In the genomic region with DNA sequence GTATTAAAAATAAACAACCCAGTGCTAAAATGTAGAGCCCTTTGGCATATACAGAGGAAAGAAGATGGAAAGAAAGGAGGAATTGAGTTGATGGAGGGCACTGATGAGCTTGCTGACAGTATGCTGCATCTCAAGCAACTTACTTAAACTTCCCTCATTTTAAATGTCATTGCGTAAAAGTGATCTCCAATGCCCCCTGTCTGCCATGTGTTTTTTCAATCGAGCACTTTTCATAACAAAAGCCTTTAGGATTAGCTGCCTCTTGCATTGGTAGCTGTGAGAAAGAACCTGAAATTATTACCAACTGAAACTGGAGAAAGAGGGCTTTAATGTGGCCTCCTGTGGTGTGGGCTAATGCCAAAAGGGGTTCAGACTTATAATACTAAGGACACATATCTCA, we compare ENCODE assay signal across 11 cellular contexts.
DNase-seq lines count a peak whose midpoint lies in the region; ATAC-seq and TF ChIP-seq lines count a peak whose summit lies in the region.
"Had no signal": no experiment of that assay in that cellular context is flagged by ENCODE, and none has a peak within 500 bp of the region (broad histone marks: within the 10 kb centered on the region; RNA-seq: fewer than 3 reads in every experiment).

No MANE protein-coding gene starts in this region.

- POLR2A ChIA-PET in AG04450 (lab: Yijun Ruan, JAX): no interaction called here

- ATAC-seq in foreskin keratinocyte: no peak
- ATAC-seq in activated T-cell treated with anti-CD3 and anti-CD28 coated beads, Interleukin-2, amount 50 U/mL, for 4 hours: no peak
- no peak for ATAC-seq in GM21723 (IDR thresholded peaks at IDR 0.05; ENCODE audit: unreplicated experiment)

- H3K27ac ChIP-seq in AG04450 (ENCODE audit: low read depth, low read length) (no peak overlapping the region), foreskin keratinocyte (no peak overlapping the region)
- H3K27ac ChIP-seq: stomach had no signal

- H3K9me3 Mint-ChIP-seq in activated T-cell treated with anti-CD3 and anti-CD28 coated beads, Interleukin-2, amount 50 U/mL, for 4 hours: peaks cover 4% of the 10 kb centered on the region
- no peaks in the 10 kb centered on the region for H3K9me3 Mint-ChIP-seq in activated CD4-positive, alpha-beta T cell treated with anti-CD3 and anti-CD28 coated beads, Interleukin-2, amount 10 ng/mL, durations not matched to agents 24 days and 14 days

- H3K27me3 Mint-ChIP-seq in activated T-cell treated with anti-CD3 and anti-CD28 coated beads, Interleukin-2, amount 50 U/mL, for 4 hours (ENCODE audit: low read depth): no peaks in the 10 kb centered on the region
- no peaks in the 10 kb centered on the region for H3K27me3 Mint-ChIP-seq in activated CD4-positive, alpha-beta T cell treated with anti-CD3 and anti-CD28 coated beads, Interleukin-2, amount 10 ng/mL, durations not matched to agents 24 days and 14 days

- intact Hi-C loops in activated CD4-positive, alpha-beta T cell treated with anti-CD3 and anti-CD28 coated beads, Interleukin-2, amount 10 ng/mL, durations not matched to agents 24 days and 14 days (cut with micrococcal nuclease): no loop called here

- H3K36me3 Mint-ChIP-seq in activated T-cell treated with anti-CD3 and anti-CD28 coated beads, Interleukin-2, amount 50 U/mL, for 4 hours (ENCODE audit: insufficient read depth): no peaks in the 10 kb centered on the region
- H3K36me3 Mint-ChIP-seq in activated CD4-positive, alpha-beta T cell treated with anti-CD3 and anti-CD28 coated beads, Interleukin-2, amount 10 ng/mL, durations not matched to agents 24 days and 14 days (ENCODE audit: low read depth): no peaks in the 10 kb centered on the region

- H3K27me3 ChIP-seq in AG04450 (ENCODE audit: control insufficient read depth, insufficient read depth, low read length) (no peaks in the 10 kb centered on the region), foreskin keratinocyte (no peaks in the 10 kb centered on the region)
- H3K27me3 ChIP-seq: stomach had no signal

- no peak overlapping the region for H3K27ac Mint-ChIP-seq in activated CD4-positive, alpha-beta T cell treated with anti-CD3 and anti-CD28 coated beads, Interleukin-2, amount 10 ng/mL, durations not matched to agents 24 days and 14 days

- H3K4me3 ChIP-seq in AG04450 (ENCODE audit: low read depth, low read length): no peak overlapping the region
- H3K4me3 ChIP-seq: stomach had no signal

- no peaks in the 10 kb centered on the region for H3K4me1 Mint-ChIP-seq in activated T-cell treated with anti-CD3 and anti-CD28 coated beads, Interleukin-2, amount 50 U/mL, for 4 hours (ENCODE audit: low read depth)
- no peaks in the 10 kb centered on the region for H3K4me1 Mint-ChIP-seq in activated CD4-positive, alpha-beta T cell treated with anti-CD3 and anti-CD28 coated beads, Interleukin-2, amount 10 ng/mL, durations not matched to agents 24 days and 14 days

- H3K4me3 Mint-ChIP-seq in activated T-cell treated with anti-CD3 and anti-CD28 coated beads, Interleukin-2, amount 50 U/mL, for 4 hours: no peak overlapping the region
- no peak overlapping the region for H3K4me3 Mint-ChIP-seq in activated CD4-positive, alpha-beta T cell treated with anti-CD3 and anti-CD28 coated beads, Interleukin-2, amount 10 ng/mL, durations not matched to agents 24 days and 14 days

- no peaks in the 10 kb centered on the region for H3K4me1 ChIP-seq in foreskin keratinocyte
- H3K4me1 ChIP-seq: stomach had no signal

- TF ChIP-seq CTCF in AG04450 (IDR thresholded peaks at IDR 0.05; ENCODE audit: low read depth, low read length) (peak; percentile 51), foreskin keratinocyte (conservative IDR thresholded peaks at IDR 0.05) (peak; percentile 45)

- CTCF ChIA-PET in AG04450 (lab: Charles Lee): interaction anchor here (0.6 to 3.4 kb wide), 11 partner anchors 10 to 566 kb away, joined by 3 to 20 read pairs (median 3); no protein-coding TSS in a partner anchor

- peaks cover 3% of the 10 kb centered on the region; the same call in 1 of the 2 replicates for H3K9me3 ChIP-seq in AG04450 (ENCODE audit: control insufficient read depth, insufficient read depth, low read length)

- DNase-seq in AG04450 (ENCODE audit: low read depth, low spot score) (no peak), H4 (ENCODE audit: low spot score) (peak; percentile 3), RPMI7951 (ENCODE audit: low read depth) (peak; percentile 44), foreskin keratinocyte (no peak), NCI-H1436 (lab: John Stamatoyannopoulos, UW) (no peak)
- DNase-seq in activated T-cell treated with anti-CD3 and anti-CD28 coated beads, Interleukin-2, amount 50 U/mL, for 4 hours: no peak
- no peak for DNase-seq in activated CD4-positive, alpha-beta T cell treated with anti-CD3 and anti-CD28 coated beads, Interleukin-2, amount 10 ng/mL, durations not matched to agents 24 days and 14 days
- DNase-seq: aorta, glutamatergic neuron, stomach had no signal

Comparison
In these comparisons a context has a peak if more than half of its experiments do, and no peak if none do; other contexts are left out.
1. DNase-seq: peak in H4 (single experiment) and RPMI7951 (single experiment); none in AG04450 (single experiment), foreskin keratinocyte (0 of 2), activated T-cell treated with anti-CD3 and anti-CD28 coated beads, Interleukin-2, amount 50 U/mL, for 4 hours (single experiment), activated CD4-positive, alpha-beta T cell treated with anti-CD3 and anti-CD28 coated beads, Interleukin-2, amount 10 ng/mL, durations not matched to agents 24 days and 14 days (single experiment) and NCI-H1436 (single experiment).